ENCODE assay signal across 1 cellular context in the genomic region with DNA sequence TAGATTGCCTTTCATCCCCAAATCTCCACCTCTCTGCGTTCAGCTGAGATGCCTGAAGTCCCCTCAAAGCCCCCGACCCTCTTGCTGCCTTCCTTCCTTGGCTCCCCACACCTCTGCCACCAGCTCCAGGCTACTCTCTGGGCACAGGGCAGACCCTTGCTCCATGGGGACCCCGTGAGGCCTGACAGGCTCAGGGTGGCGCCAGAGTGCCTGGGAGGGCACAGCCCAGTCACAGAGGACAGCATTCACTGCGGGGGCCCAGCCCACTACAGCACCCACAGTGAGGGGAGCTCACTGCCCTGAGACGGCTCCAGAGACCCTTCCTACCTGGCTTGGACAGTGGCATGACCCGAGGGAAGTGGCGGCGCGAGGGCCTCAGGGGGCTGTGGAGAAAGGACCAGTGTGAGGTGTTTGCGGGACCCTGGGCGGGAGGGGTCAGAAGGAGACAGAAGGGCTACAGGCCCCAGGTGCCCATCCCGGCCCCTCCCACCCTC.
TF ChIP-seq lines count a peak whose summit lies in the region.

No MANE protein-coding gene starts in this region.

TF ChIP-seq in GM23338, 12 proteins besides CTCF, POLR2A, EP300 and RAD21 (continued from another document):
- TF ChIP-seq, protein P1, sequence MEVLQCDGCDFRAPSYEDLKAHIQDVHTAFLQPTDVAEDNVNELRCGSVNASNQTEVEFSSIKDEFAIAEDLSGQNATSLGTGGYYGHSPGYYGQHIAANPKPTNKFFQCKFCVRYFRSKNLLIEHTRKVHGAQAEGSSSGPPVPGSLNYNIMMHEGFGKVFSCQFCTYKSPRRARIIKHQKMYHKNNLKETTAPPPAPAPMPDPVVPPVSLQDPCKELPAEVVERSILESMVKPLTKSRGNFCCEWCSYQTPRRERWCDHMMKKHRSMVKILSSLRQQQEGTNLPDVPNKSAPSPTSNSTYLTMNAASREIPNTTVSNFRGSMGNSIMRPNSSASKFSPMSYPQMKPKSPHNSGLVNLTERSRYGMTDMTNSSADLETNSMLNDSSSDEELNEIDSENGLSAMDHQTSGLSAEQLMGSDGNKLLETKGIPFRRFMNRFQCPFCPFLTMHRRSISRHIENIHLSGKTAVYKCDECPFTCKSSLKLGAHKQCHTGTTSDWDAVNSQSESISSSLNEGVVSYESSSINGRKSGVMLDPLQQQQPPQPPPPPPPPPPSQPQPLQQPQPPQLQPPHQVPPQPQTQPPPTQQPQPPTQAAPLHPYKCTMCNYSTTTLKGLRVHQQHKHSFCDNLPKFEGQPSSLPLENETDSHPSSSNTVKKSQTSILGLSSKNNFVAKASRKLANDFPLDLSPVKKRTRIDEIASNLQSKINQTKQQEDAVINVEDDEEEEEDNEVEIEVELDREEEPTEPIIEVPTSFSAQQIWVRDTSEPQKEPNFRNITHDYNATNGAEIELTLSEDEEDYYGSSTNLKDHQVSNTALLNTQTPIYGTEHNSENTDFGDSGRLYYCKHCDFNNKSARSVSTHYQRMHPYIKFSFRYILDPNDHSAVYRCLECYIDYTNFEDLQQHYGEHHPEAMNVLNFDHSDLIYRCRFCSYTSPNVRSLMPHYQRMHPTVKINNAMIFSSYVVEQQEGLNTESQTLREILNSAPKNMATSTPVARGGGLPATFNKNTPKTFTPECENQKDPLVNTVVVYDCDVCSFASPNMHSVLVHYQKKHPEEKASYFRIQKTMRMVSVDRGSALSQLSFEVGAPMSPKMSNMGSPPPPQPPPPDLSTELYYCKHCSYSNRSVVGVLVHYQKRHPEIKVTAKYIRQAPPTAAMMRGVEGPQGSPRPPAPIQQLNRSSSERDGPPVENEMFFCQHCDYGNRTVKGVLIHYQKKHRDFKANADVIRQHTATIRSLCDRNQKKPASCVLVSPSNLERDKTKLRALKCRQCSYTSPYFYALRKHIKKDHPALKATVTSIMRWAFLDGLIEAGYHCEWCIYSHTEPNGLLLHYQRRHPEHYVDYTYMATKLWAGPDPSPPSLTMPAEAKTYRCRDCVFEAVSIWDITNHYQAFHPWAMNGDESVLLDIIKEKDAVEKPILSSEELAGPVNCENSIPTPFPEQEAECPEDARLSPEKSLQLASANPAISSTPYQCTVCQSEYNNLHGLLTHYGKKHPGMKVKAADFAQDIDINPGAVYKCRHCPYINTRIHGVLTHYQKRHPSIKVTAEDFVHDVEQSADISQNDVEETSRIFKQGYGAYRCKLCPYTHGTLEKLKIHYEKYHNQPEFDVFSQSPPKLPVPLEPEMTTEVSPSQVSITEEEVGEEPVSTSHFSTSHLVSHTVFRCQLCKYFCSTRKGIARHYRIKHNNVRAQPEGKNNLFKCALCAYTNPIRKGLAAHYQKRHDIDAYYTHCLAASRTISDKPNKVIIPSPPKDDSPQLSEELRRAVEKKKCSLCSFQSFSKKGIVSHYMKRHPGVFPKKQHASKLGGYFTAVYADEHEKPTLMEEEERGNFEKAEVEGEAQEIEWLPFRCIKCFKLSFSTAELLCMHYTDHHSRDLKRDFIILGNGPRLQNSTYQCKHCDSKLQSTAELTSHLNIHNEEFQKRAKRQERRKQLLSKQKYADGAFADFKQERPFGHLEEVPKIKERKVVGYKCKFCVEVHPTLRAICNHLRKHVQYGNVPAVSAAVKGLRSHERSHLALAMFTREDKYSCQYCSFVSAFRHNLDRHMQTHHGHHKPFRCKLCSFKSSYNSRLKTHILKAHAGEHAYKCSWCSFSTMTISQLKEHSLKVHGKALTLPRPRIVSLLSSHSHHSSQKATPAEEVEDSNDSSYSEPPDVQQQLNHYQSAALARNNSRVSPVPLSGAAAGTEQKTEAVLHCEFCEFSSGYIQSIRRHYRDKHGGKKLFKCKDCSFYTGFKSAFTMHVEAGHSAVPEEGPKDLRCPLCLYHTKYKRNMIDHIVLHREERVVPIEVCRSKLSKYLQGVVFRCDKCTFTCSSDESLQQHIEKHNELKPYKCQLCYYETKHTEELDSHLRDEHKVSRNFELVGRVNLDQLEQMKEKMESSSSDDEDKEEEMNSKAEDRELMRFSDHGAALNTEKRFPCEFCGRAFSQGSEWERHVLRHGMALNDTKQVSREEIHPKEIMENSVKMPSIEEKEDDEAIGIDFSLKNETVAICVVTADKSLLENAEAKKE (CRISPR knock-in tag; IDR thresholded peaks at IDR 0.05), result no peak
- TF ChIP-seq STAT1 (IDR thresholded peaks at IDR 0.05; ENCODE audit: unreplicated experiment) (no peak), ZNF331 (CRISPR knock-in tag; IDR thresholded peaks at IDR 0.05; ENCODE audit: low read depth) (no peak), POLR2AphosphoS5 (IDR thresholded peaks at IDR 0.05; ENCODE audit: low read depth) (no peak), EZH2phosphoT487 (IDR thresholded peaks at IDR 0.05; ENCODE audit: unreplicated experiment) (no peak), EZH2 (IDR thresholded peaks at IDR 0.05; ENCODE audit: low read depth, unreplicated experiment) (no peak), ZNF114 (CRISPR knock-in tag; IDR thresholded peaks at IDR 0.05) (no peak), JUNB (IDR thresholded peaks at IDR 0.05; ENCODE audit: unreplicated experiment) (no peak)
- TF ChIP-seq, protein P2, sequence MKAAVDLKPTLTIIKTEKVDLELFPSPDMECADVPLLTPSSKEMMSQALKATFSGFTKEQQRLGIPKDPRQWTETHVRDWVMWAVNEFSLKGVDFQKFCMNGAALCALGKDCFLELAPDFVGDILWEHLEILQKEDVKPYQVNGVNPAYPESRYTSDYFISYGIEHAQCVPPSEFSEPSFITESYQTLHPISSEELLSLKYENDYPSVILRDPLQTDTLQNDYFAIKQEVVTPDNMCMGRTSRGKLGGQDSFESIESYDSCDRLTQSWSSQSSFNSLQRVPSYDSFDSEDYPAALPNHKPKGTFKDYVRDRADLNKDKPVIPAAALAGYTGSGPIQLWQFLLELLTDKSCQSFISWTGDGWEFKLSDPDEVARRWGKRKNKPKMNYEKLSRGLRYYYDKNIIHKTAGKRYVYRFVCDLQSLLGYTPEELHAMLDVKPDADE (IDR thresholded peaks at IDR 0.05), result no peak
- TF ChIP-seq, protein P3, sequence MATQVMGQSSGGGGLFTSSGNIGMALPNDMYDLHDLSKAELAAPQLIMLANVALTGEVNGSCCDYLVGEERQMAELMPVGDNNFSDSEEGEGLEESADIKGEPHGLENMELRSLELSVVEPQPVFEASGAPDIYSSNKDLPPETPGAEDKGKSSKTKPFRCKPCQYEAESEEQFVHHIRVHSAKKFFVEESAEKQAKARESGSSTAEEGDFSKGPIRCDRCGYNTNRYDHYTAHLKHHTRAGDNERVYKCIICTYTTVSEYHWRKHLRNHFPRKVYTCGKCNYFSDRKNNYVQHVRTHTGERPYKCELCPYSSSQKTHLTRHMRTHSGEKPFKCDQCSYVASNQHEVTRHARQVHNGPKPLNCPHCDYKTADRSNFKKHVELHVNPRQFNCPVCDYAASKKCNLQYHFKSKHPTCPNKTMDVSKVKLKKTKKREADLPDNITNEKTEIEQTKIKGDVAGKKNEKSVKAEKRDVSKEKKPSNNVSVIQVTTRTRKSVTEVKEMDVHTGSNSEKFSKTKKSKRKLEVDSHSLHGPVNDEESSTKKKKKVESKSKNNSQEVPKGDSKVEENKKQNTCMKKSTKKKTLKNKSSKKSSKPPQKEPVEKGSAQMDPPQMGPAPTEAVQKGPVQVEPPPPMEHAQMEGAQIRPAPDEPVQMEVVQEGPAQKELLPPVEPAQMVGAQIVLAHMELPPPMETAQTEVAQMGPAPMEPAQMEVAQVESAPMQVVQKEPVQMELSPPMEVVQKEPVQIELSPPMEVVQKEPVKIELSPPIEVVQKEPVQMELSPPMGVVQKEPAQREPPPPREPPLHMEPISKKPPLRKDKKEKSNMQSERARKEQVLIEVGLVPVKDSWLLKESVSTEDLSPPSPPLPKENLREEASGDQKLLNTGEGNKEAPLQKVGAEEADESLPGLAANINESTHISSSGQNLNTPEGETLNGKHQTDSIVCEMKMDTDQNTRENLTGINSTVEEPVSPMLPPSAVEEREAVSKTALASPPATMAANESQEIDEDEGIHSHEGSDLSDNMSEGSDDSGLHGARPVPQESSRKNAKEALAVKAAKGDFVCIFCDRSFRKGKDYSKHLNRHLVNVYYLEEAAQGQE (IDR thresholded peaks at IDR 0.05; ENCODE audit: unreplicated experiment), result no peak
